Comparison of ENCODE assay signal across 9 cellular contexts in genomic region chr12:108193922-108194321, GRCh38.
DNase-seq lines count a peak whose midpoint lies in the region; ATAC-seq and TF ChIP-seq lines count a peak whose summit lies in the region.
"Had no signal": no experiment of that assay in that cellular context is flagged by ENCODE, and none has a peak within 500 bp of the region (broad histone marks: within the 10 kb centered on the region; RNA-seq: fewer than 3 reads in every experiment).

No MANE protein-coding gene starts in this region.

- no peak for ATAC-seq in activated T-helper 17 cell treated with anti-CD3 and anti-CD28 coated beads, Interleukin-2, amount 50 U/mL, for 72 hours (replicated peaks)
- ATAC-seq: mucosa of descending colon, T-cell had no signal

- H4K91ac ChIP-seq in neuronal stem cell (ENCODE audit: low read depth, low read length, poor library complexity): no peak overlapping the region

- H3K27me3 ChIP-seq in neuronal stem cell (ENCODE audit: control insufficient read depth in 3 of 3, insufficient read depth in 3 of 3, low read depth in 1 of 3, low read length in 3 of 3): no peaks in the 10 kb centered on the region

- H3K27me3 Mint-ChIP-seq in activated T-helper 17 cell treated with anti-CD3 and anti-CD28 coated beads, Interleukin-2, amount 50 U/mL, for 72 hours: peaks cover 16% of the 10 kb centered on the region

- H3K4ac ChIP-seq in neuronal stem cell (ENCODE audit: low read length): no peak overlapping the region

- no peaks in the 10 kb centered on the region for H3K9me3 Mint-ChIP-seq in activated T-helper 17 cell treated with anti-CD3 and anti-CD28 coated beads, Interleukin-2, amount 50 U/mL, for 72 hours
- H3K9me3 Mint-ChIP-seq: T-cell had no signal

- no peak overlapping the region for H3K4me2 ChIP-seq in neuronal stem cell (ENCODE audit: insufficient read depth, low read length, poor library complexity, severe bottlenecking)

- no peak overlapping the region for H2AK5ac ChIP-seq in neuronal stem cell (ENCODE audit: low read depth, low read length)

- no peak overlapping the region for H4K8ac ChIP-seq in neuronal stem cell (ENCODE audit: low read depth, low read length)

- no peaks in the 10 kb centered on the region for H3K9me3 ChIP-seq in neuronal stem cell (replicated peaks in 1 of 2; ENCODE audit: control insufficient read depth in 2 of 2, insufficient read depth in 1 of 2, low read depth in 1 of 2, low read length in 2 of 2)
- H3K9me3 ChIP-seq: mucosa of descending colon had no signal

- H3K14ac ChIP-seq in neuronal stem cell (ENCODE audit: low read length): no peak overlapping the region

- H3K27ac Mint-ChIP-seq in activated T-helper 17 cell treated with anti-CD3 and anti-CD28 coated beads, Interleukin-2, amount 50 U/mL, for 72 hours: no peak overlapping the region

- no peak overlapping the region for H2BK15ac ChIP-seq in neuronal stem cell (ENCODE audit: low read length)

- H2BK12ac ChIP-seq in neuronal stem cell (ENCODE audit: low read length): no peak overlapping the region

- H3K36me3 ChIP-seq in neuronal stem cell (replicated peaks in 1 of 2; ENCODE audit: control insufficient read depth in 2 of 2, insufficient read depth in 2 of 2, low read length in 2 of 2): no peaks in the 10 kb centered on the region

- WGBS in neuronal stem cell (ENCODE audit: extremely low coverage in 2 of 2, insufficient read length in 2 of 2, insufficient replicate concordance in 1 of 2), 2 donors: no CpG with 5 or more reads among the region's 2 CpGs

- H3K4me3 ChIP-seq in neuronal stem cell (ENCODE audit: low read length in 2 of 2): no peak overlapping the region
- H3K4me3 ChIP-seq: mucosa of descending colon had no signal

- H3K4me1 ChIP-seq in neuronal stem cell (ENCODE audit: control insufficient read depth in 2 of 2, insufficient read depth in 1 of 2, low read depth in 1 of 2, low read length in 2 of 2): no peaks in the 10 kb centered on the region

- H2BK120ac ChIP-seq in neuronal stem cell (ENCODE audit: low read depth, low read length): no peak overlapping the region

- H3K36me3 Mint-ChIP-seq in activated T-helper 17 cell treated with anti-CD3 and anti-CD28 coated beads, Interleukin-2, amount 50 U/mL, for 72 hours (ENCODE audit: low read depth): no peaks in the 10 kb centered on the region
- H3K36me3 Mint-ChIP-seq: T-cell had no signal

- H3K18ac ChIP-seq in neuronal stem cell (ENCODE audit: low read length): no peak overlapping the region

- no peaks in the 10 kb centered on the region for H3K79me1 ChIP-seq in neuronal stem cell (ENCODE audit: low read depth, low read length)

- peak; percentile 62 for TF ChIP-seq CTCF in GM13977 (IDR thresholded peaks at IDR 0.05; ENCODE audit: extremely low read depth, insufficient read depth, missing control alignments)

- H3K4me3 Mint-ChIP-seq in activated T-helper 17 cell treated with anti-CD3 and anti-CD28 coated beads, Interleukin-2, amount 50 U/mL, for 72 hours: no peak overlapping the region
- H3K4me3 Mint-ChIP-seq: T-cell had no signal

- no peak overlapping the region for H3K27ac ChIP-seq in neuronal stem cell (replicated peaks; ENCODE audit: low read length)

- H3K9ac ChIP-seq in neuronal stem cell (ENCODE audit: low read depth, low read length, poor library complexity): no peak overlapping the region

- no peak overlapping the region for H3K23ac ChIP-seq in neuronal stem cell (ENCODE audit: low read depth, low read length, poor library complexity)

- H3K4me1 Mint-ChIP-seq in activated T-helper 17 cell treated with anti-CD3 and anti-CD28 coated beads, Interleukin-2, amount 50 U/mL, for 72 hours: no peaks in the 10 kb centered on the region
- H3K4me1 Mint-ChIP-seq: T-cell had no signal

- in situ Hi-C loops in GM13977 (cut with MboI; ENCODE audit: low pct_unique_long_range_greater_than_20kb, low sequenced_read_pairs, unreplicated experiment): no loop called here

- H2BK5ac ChIP-seq in neuronal stem cell (ENCODE audit: low read length): no peak overlapping the region

- H2AFZ ChIP-seq in neuronal stem cell (ENCODE audit: low read length): no peak overlapping the region

- DNase-seq in COLO829 (ENCODE audit: low spot score): peak; percentile 61
- DNase-seq in GM13977 (ENCODE audit: low spot score): peak; percentile 71
- DNase-seq in NCI-H82 treated with DMSO at 0.1 percent for 48 hours (lab: John Stamatoyannopoulos, UW; ENCODE audit: unreplicated experiment): peak; percentile 15
- peak; percentile 3 to 29 for DNase-seq in dermis microvascular lymphatic vessel endothelial cell (ENCODE audit: low read depth in 2 of 2)
- peak; percentile 27 for DNase-seq in neuronal stem cell (ENCODE audit: low spot score)
- DNase-seq in NCI-H1436 treated with DMSO at 0.1 percent for 48 hours (lab: John Stamatoyannopoulos, UW): no peak
